In genomic region chr20:43590392-43591303, GRCh38 we compare ENCODE assay signal across 1 cellular context.
A peak's percentile ranks its signal among the peaks of the same experiment; 100 is the strongest.
TF ChIP-seq lines count a peak whose summit lies in the region.

IFT52 (plus strand) TSS chr20:43590937; CDS start chr20:43594699, 3,762 bp downstream.

TF ChIP-seq in GM12878, 131 proteins besides CTCF, POLR2A, EP300 and RAD21 (continued from another document):
- TF ChIP-seq ZBTB40 (IDR thresholded peaks at IDR 0.05; ENCODE audit: borderline replicate concordance), result peak; percentile 36; the same call in 1 of the 2 replicates
- TF ChIP-seq BCL3 (IDR thresholded peaks at IDR 0.05; ENCODE audit: borderline replicate concordance, insufficient read depth, low read depth, low read length, poor library complexity, severe bottlenecking), result no peak
- peak; percentile 98 for TF ChIP-seq CHD1 (IDR thresholded peaks at IDR 0.05; ENCODE audit: low read depth, low read length)
- no peak for TF ChIP-seq ZNF217 (IDR thresholded peaks at IDR 0.05)
- peak; percentile 64; the same call in 1 of the 2 replicates for TF ChIP-seq EED (IDR thresholded peaks at IDR 0.05; ENCODE audit: low read depth)
- TF ChIP-seq HSF1 (IDR thresholded peaks at IDR 0.05; ENCODE audit: low read depth, low read length), result no peak
- TF ChIP-seq ZNF274 (IDR thresholded peaks at IDR 0.05; ENCODE audit: insufficient read depth, insufficient read length), result no peak
- TF ChIP-seq SREBF1 (IDR thresholded peaks at IDR 0.05; ENCODE audit: low read length), result peak; percentile 99
- TF ChIP-seq NKRF (conservative IDR thresholded peaks at IDR 0.05), result peak; percentile 75
- TF ChIP-seq JUND (IDR thresholded peaks at IDR 0.05; ENCODE audit: low read depth, low read length), result peak; percentile 98
- 0 out of 2 replicates have a peak, but pooled peaks have one; percentile 25 for TF ChIP-seq POLR2AphosphoS5 (IDR thresholded peaks at IDR 0.05; ENCODE audit: low read length)
- no peak for TF ChIP-seq TARDBP (IDR thresholded peaks at IDR 0.05; ENCODE audit: borderline replicate concordance)
- no peak for TF ChIP-seq DPF2 (IDR thresholded peaks at IDR 0.05)
- 0 out of 2 replicates have a peak, but pooled peaks have one; percentile 48 for TF ChIP-seq TBL1XR1 (IDR thresholded peaks at IDR 0.05; ENCODE audit: low read depth, low read length)
- no peak for TF ChIP-seq ZNF592 (IDR thresholded peaks at IDR 0.05)
- peak; percentile 95 to 97 for TF ChIP-seq BHLHE40 (IDR thresholded peaks at IDR 0.05; ENCODE audit: borderline replicate concordance in 1 of 2, low read depth in 2 of 2, low read length in 1 of 2)
- TF ChIP-seq RELA (IDR thresholded peaks at IDR 0.05; ENCODE audit: borderline replicate concordance, partially characterized antibody), result peak; percentile 49
